ENCODE assay signal across 30 cellular contexts in the genomic region with DNA sequence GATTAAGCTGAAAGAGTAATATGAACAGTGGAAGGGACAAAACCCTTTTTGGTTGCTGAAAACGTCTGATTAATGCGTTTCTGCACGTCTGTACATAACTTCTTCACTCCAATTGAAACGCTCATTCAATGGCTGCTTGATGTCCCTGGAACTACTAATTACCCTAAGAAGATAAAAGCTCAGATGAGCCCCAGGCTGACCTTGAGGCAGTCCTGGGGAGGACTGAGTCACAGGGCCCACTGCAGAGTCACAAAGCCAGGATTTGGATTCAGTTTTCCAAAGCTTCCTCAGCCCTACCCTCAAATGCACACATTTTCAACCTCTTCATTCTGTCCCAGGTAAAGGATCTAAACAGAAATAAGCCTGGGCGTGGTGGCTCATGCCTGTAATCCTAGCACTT.
"Had no signal": no experiment of that assay in that cellular context is flagged by ENCODE, and none has a peak within 500 bp of the region (broad histone marks: within the 10 kb centered on the region; RNA-seq: fewer than 3 reads in every experiment).

No MANE protein-coding gene starts in this region.

- H3K27ac ChIP-seq: adrenal gland, body of pancreas, colonic mucosa, epithelial cell of prostate, esophagus squamous epithelium, gastroesophageal sphincter, heart right ventricle, VCaP had no signal

- H3K4me1 ChIP-seq: adrenal gland, colonic mucosa, esophagus squamous epithelium, gastroesophageal sphincter had no signal

- H3K4me3 Mint-ChIP-seq: activated CD8-positive, alpha-beta T cell treated with anti-CD3 and anti-CD28 coated beads for 36 hours; activated naive CD4-positive, alpha-beta T cell treated with anti-CD3 and anti-CD28 coated beads for 36 hours; activated naive CD4-positive, alpha-beta T cell treated with anti-CD3 and anti-CD28 coated beads, Interleukin-2, amount 50 U/mL, for 24 hours; activated naive CD8-positive, alpha-beta T cell treated with anti-CD3 and anti-CD28 coated beads for 36 hours; activated naive CD8-positive, alpha-beta T cell treated with anti-CD3 and anti-CD28 coated beads, Interleukin-2, amount 50 U/mL, for 24 hours; activated T-cell treated with anti-CD3 and anti-CD28 coated beads, Interleukin-2, amount 50 U/mL, for 4 hours; T-helper 17 cell; T-helper 2 cell treated with Interferon-gamma antibody and Interleukin-4, amounts not matched to agents 5 μg/mL and 100 μg/mL, for 36 hours; WTC11 had no signal

- H3K4me3 ChIP-seq: adrenal gland, body of pancreas, colonic mucosa, esophagus squamous epithelium, gastroesophageal sphincter, heart right ventricle had no signal

- H3K36me3 Mint-ChIP-seq: activated naive CD4-positive, alpha-beta T cell treated with anti-CD3 and anti-CD28 coated beads, Interleukin-2, amount 50 U/mL, for 24 hours; activated naive CD8-positive, alpha-beta T cell treated with anti-CD3 and anti-CD28 coated beads for 36 hours; WTC11 had no signal

- DNase-seq: activated CD4-positive, alpha-beta T cell treated with anti-CD3 and anti-CD28 coated beads for 48 hours; activated CD4-positive, alpha-beta T cell treated with anti-CD3 and anti-CD28 coated beads, Interleukin-2, amount 50 U/mL, for 1 hour; activated CD4-positive, alpha-beta T cell treated with anti-CD3 and anti-CD28 coated beads, Interleukin-2, amount 50 U/mL, for 48 hours; activated CD8-positive, alpha-beta memory T cell treated with anti-CD3 and anti-CD28 coated beads for 24 hours; activated CD8-positive, alpha-beta T cell treated with anti-CD3 and anti-CD28 coated beads for 36 hours; activated effector memory CD4-positive, alpha-beta T cell treated with anti-CD3 and anti-CD28 coated beads, Interleukin-2, amount 50 U/mL, for 16 hours; activated naive CD4-positive, alpha-beta T cell treated with anti-CD3 and anti-CD28 coated beads for 36 hours; activated naive CD8-positive, alpha-beta T cell treated with anti-CD3 and anti-CD28 coated beads for 36 hours; activated naive CD8-positive, alpha-beta T cell treated with anti-CD3 and anti-CD28 coated beads, Interleukin-2, amount 50 U/mL, for 24 hours; activated T-cell treated with anti-CD3 and anti-CD28 coated beads, Interleukin-2, amount 50 U/mL, for 4 hours; amygdala; aorta; body of pancreas; caudate nucleus; colonic mucosa; effector CD8-positive, alpha-beta T cell; esophagus squamous epithelium; foreskin melanocyte; heart right ventricle; T-helper 1 cell; T-helper 17 cell; T1000 had no signal

- H3K4me1 Mint-ChIP-seq: activated naive CD4-positive, alpha-beta T cell treated with anti-CD3 and anti-CD28 coated beads, Interleukin-2, amount 50 U/mL, for 24 hours had no signal

- H3K9me3 Mint-ChIP-seq: activated CD8-positive, alpha-beta T cell treated with anti-CD3 and anti-CD28 coated beads for 36 hours; activated naive CD4-positive, alpha-beta T cell treated with anti-CD3 and anti-CD28 coated beads for 36 hours; activated naive CD4-positive, alpha-beta T cell treated with anti-CD3 and anti-CD28 coated beads, Interleukin-2, amount 50 U/mL, for 24 hours; activated naive CD8-positive, alpha-beta T cell treated with anti-CD3 and anti-CD28 coated beads for 36 hours; activated naive CD8-positive, alpha-beta T cell treated with anti-CD3 and anti-CD28 coated beads, Interleukin-2, amount 50 U/mL, for 24 hours; activated T-cell treated with anti-CD3 and anti-CD28 coated beads, Interleukin-2, amount 50 U/mL, for 4 hours; activated T-helper 2 cell treated with anti-CD3 and anti-CD28 coated beads, Interferon-gamma antibody, Interleukin-2, Interleukin-4, amounts not matched to agents 10 μg/mL and 5 μg/mL and 100 μg/mL, durations not matched to agents 14 hours and 24 hours and 36 hours; WTC11 had no signal

- H3K27me3 Mint-ChIP-seq: activated naive CD4-positive, alpha-beta T cell treated with anti-CD3 and anti-CD28 coated beads, Interleukin-2, amount 50 U/mL, for 24 hours; activated naive CD8-positive, alpha-beta T cell treated with anti-CD3 and anti-CD28 coated beads for 36 hours had no signal

- H3K9me3 ChIP-seq: adrenal gland, body of pancreas, colonic mucosa, esophagus squamous epithelium, gastroesophageal sphincter, heart right ventricle had no signal

- H3K27ac Mint-ChIP-seq: activated CD8-positive, alpha-beta T cell treated with anti-CD3 and anti-CD28 coated beads for 36 hours; activated naive CD4-positive, alpha-beta T cell treated with anti-CD3 and anti-CD28 coated beads for 36 hours; activated naive CD4-positive, alpha-beta T cell treated with anti-CD3 and anti-CD28 coated beads, Interleukin-2, amount 50 U/mL, for 24 hours; activated naive CD8-positive, alpha-beta T cell treated with anti-CD3 and anti-CD28 coated beads for 36 hours; activated naive CD8-positive, alpha-beta T cell treated with anti-CD3 and anti-CD28 coated beads, Interleukin-2, amount 50 U/mL, for 24 hours; activated T-helper 2 cell treated with anti-CD3 and anti-CD28 coated beads, Interferon-gamma antibody, Interleukin-2, Interleukin-4, amounts not matched to agents 10 μg/mL and 5 μg/mL and 100 μg/mL, durations not matched to agents 14 hours and 24 hours and 36 hours; T-helper 17 cell; T-helper 2 cell treated with Interferon-gamma antibody and Interleukin-4, amounts not matched to agents 5 μg/mL and 100 μg/mL, for 36 hours; WTC11 had no signal

- ATAC-seq: activated CD8-positive, alpha-beta T cell treated with anti-CD3 and anti-CD28 coated beads for 36 hours; activated naive CD8-positive, alpha-beta T cell treated with anti-CD3 and anti-CD28 coated beads, Interleukin-2, amount 50 U/mL, for 24 hours; activated T-cell treated with anti-CD3 and anti-CD28 coated beads, Interleukin-2, amount 50 U/mL, for 4 hours; body of pancreas; gastroesophageal sphincter; heart right ventricle; T-helper 17 cell; WTC11 had no signal

- H3K36me3 ChIP-seq: adrenal gland, colonic mucosa, esophagus squamous epithelium, gastroesophageal sphincter, heart right ventricle had no signal

- H3K27me3 ChIP-seq: adrenal gland, body of pancreas, colonic mucosa, esophagus squamous epithelium, gastroesophageal sphincter, heart right ventricle had no signal
